In the genomic region with DNA sequence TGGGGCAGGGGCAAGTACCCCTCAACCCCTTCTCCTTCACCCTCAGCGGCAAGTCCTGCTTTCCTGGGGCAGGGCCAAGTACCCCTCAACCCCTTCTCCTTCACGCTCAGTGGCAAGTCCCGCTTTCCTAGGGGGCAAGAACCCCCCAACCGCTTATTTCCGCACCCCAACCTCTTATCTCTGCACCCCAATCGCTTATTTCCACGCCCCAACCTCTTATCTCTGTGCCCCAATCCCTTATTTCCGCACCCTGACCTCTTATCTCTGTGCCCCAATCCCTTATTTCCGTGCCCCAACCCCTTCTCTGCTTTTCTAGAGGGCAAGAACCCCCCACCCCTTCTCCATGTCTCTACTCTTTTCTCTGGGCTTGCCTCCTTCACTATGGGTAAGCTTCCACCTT, we compare ENCODE assay signal across 7 cellular contexts.
DNase-seq lines count a peak whose midpoint lies in the region; ATAC-seq and TF ChIP-seq lines count a peak whose summit lies in the region.
"Not testable (repeated sequence)": the region's sequence is repeated elsewhere in the genome, so short reads cannot be mapped to it uniquely, and the experiment has no call there.

No MANE protein-coding gene starts in this region.

- not testable (repeated sequence) for H4K20me1 ChIP-seq in smooth muscle cell (ENCODE audit: low read depth)

- H3K36me3 Mint-ChIP-seq in WTC11: peaks cover 51% of the 10 kb centered on the region
- not testable (repeated sequence) for H3K36me3 Mint-ChIP-seq in endodermal cell (ENCODE audit: low read depth)

- H2AFZ ChIP-seq in smooth muscle cell (ENCODE audit: low read depth): not testable (repeated sequence)

- H3K4me1 ChIP-seq in ES-I3 (ENCODE audit: insufficient read depth, low read length) (peaks cover 17% of the 10 kb centered on the region), HUES48 (ENCODE audit: control insufficient read depth, insufficient read depth, low read length) (peaks cover 34% of the 10 kb centered on the region), iPS DF 6.9 (ENCODE audit: control insufficient read depth, insufficient read depth, low read length) (peaks cover 10% of the 10 kb centered on the region)
- not testable (repeated sequence) for H3K4me1 ChIP-seq in endodermal cell (ENCODE audit: control insufficient read depth, insufficient read depth, low read length); smooth muscle cell (ENCODE audit: low read depth)

- H3K27me3 Mint-ChIP-seq in WTC11 (ENCODE audit: low read depth); endodermal cell (ENCODE audit: insufficient read depth): not testable (repeated sequence)

- peak overlapping the region; percentile 67 for H3K4me2 ChIP-seq in smooth muscle cell

- H3K79me2 ChIP-seq in smooth muscle cell (ENCODE audit: low read depth): not testable (repeated sequence)

- H3K27ac Mint-ChIP-seq in WTC11 (peak overlapping the region; percentile 61), endodermal cell (peak overlapping the region; percentile 92)

- CTCF ChIA-PET in WTC11 (lab: Charles Lee): not testable (repeated sequence)

- H3K4me3 ChIP-seq in HUES48 (ENCODE audit: low read depth, low read length): peak overlapping the region; percentile 77
- peak overlapping the region; percentile 78 for H3K4me3 ChIP-seq in endodermal cell (ENCODE audit: low read length)
- peak overlapping the region; percentile 65; the same call in 1 of the 2 replicates for H3K4me3 ChIP-seq in iPS DF 6.9 (ENCODE audit: low read length)
- H3K4me3 ChIP-seq in iPS-18c (ENCODE audit: insufficient read depth, low read depth, low read length): peak overlapping the region; percentile 58
- not testable (repeated sequence) for H3K4me3 ChIP-seq in smooth muscle cell

- H3K27me3 ChIP-seq in HUES48 (ENCODE audit: control insufficient read depth, insufficient read depth, low read length); endodermal cell (ENCODE audit: control insufficient read depth, insufficient read depth, low read length, poor library complexity, severe bottlenecking); iPS DF 6.9 (ENCODE audit: control insufficient read depth, insufficient read depth, low read length): not testable (repeated sequence)
- H3K27me3 ChIP-seq in smooth muscle cell (ENCODE audit: low read depth): peaks cover 10% of the 10 kb centered on the region

- H3F3A ChIP-seq in smooth muscle cell (ENCODE audit: low read depth): not testable (repeated sequence)

- H3K9me3 ChIP-seq in ES-I3 (ENCODE audit: control insufficient read depth, insufficient read depth, low read length); HUES48 (ENCODE audit: control insufficient read depth, insufficient read depth, low read length); endodermal cell (ENCODE audit: control insufficient read depth, low read length); iPS DF 6.9 (ENCODE audit: control insufficient read depth, insufficient read depth, low read length); iPS-18c (ENCODE audit: control insufficient read depth, insufficient read depth, low read length); smooth muscle cell (replicated peaks; ENCODE audit: low read depth): not testable (repeated sequence)

- not testable (repeated sequence) for TF ChIP-seq CTCF in WTC11 (IDR thresholded peaks at IDR 0.05); endodermal cell (conservative IDR thresholded peaks at IDR 0.05); smooth muscle cell (IDR thresholded peaks at IDR 0.05; ENCODE audit: borderline replicate concordance, insufficient read depth, poor library complexity, severe bottlenecking)

- POLR2A ChIA-PET in WTC11 (lab: Charles Lee): not testable (repeated sequence)

- not testable (repeated sequence) for H3K36me3 ChIP-seq in ES-I3 (ENCODE audit: insufficient read depth, low read length); endodermal cell (ENCODE audit: control insufficient read depth, insufficient read depth, low read length); iPS DF 6.9 (ENCODE audit: control insufficient read depth, insufficient read depth, low read length); smooth muscle cell (ENCODE audit: low read depth)
- peaks cover 20% of the 10 kb centered on the region for H3K36me3 ChIP-seq in HUES48 (ENCODE audit: control insufficient read depth, insufficient read depth, low read length)

- H3K27ac ChIP-seq in HUES48 (ENCODE audit: low read depth, low read length): peak overlapping the region; percentile 88
- H3K27ac ChIP-seq in endodermal cell (ENCODE audit: low read depth, low read length); iPS DF 6.9 (ENCODE audit: low read length); smooth muscle cell (ENCODE audit: low read depth): not testable (repeated sequence)

- peaks cover 60% of the 10 kb centered on the region for H3K4me1 Mint-ChIP-seq in WTC11
- H3K4me1 Mint-ChIP-seq in endodermal cell: peaks cover 44% of the 10 kb centered on the region

- peak overlapping the region; percentile 67 for H3K9ac ChIP-seq in ES-I3 (ENCODE audit: low read depth, low read length)
- H3K9ac ChIP-seq in HUES48 (ENCODE audit: low read depth, low read length): peak overlapping the region; percentile 93
- H3K9ac ChIP-seq in endodermal cell (ENCODE audit: extremely low read depth, low read length, poor library complexity, severe bottlenecking): peak overlapping the region; percentile 38
- H3K9ac ChIP-seq in smooth muscle cell (ENCODE audit: low read depth): not testable (repeated sequence)

- ATAC-seq in WTC11: not testable (repeated sequence)

- DNase-seq in WTC11 (ENCODE audit: low spot score); iPS DF 6.9 (ENCODE audit: low read depth, low spot score); smooth muscle cell (lab: John Stamatoyannopoulos, UW; ENCODE audit: unreplicated experiment): not testable (repeated sequence)
- DNase-seq in endodermal cell: peak; percentile 10

- 3% methylated on average over 5 of the region's 9 CpGs; no CpG with 5 or more reads in 1 of the 2 experiments for WGBS in endodermal cell (ENCODE audit: insufficient coverage in 1 of 2, insufficient read length in 1 of 2), 2 experiments
- no CpG with 5 or more reads among the region's 9 CpGs for WGBS in iPS DF 6.9 (ENCODE audit: insufficient coverage, insufficient read length)
- 21% methylated on average over 7 of the region's 9 CpGs for WGBS in smooth muscle cell (ENCODE audit: low lambda C conversion rate)

- H3K4me3 Mint-ChIP-seq in WTC11 (peak overlapping the region; percentile 97), endodermal cell (peak overlapping the region; percentile 80)

- not testable (repeated sequence) for H3K9me3 Mint-ChIP-seq in WTC11, endodermal cell
